Comparison of ENCODE assay signal across 1 cellular context in genomic region chr18:47944972-47945843, GRCh38.
TF ChIP-seq lines count a peak whose summit lies in the region.

No MANE protein-coding gene starts in this region.

TF ChIP-seq in HEK293, 187 proteins besides CTCF, POLR2A, EP300 and RAD21 (continued from another document and continues in another):
- TF ChIP-seq ZBTB49 (tag by site-specific recombination; IDR thresholded peaks at IDR 0.05; ENCODE audit: low read depth) (no peak), ZNF473 (tag by site-specific recombination; IDR thresholded peaks at IDR 0.05) (no peak), BCL11B (tag by site-specific recombination; IDR thresholded peaks at IDR 0.05; ENCODE audit: low read depth) (no peak), ZNF785 (tag by site-specific recombination; IDR thresholded peaks at IDR 0.05) (no peak), ZNF24 (tag by site-specific recombination; IDR thresholded peaks at IDR 0.05) (no peak), ZNF248 (tag by site-specific recombination; IDR thresholded peaks at IDR 0.05) (no peak), ZNF654 (tag by site-specific recombination; IDR thresholded peaks at IDR 0.05; ENCODE audit: low read depth) (no peak), SCRT2 (tag by site-specific recombination; IDR thresholded peaks at IDR 0.05) (no peak), ZNF335 (tag by site-specific recombination; conservative IDR thresholded peaks at IDR 0.05) (0 out of 2 replicates have a peak, but pooled peaks have one; percentile 27), ZNF274 (IDR thresholded peaks at IDR 0.05; ENCODE audit: low read length) (no peak), ZNF274 (tag by site-specific recombination; IDR thresholded peaks at IDR 0.05; ENCODE audit: borderline replicate concordance) (no peak), YY2 (tag by site-specific recombination; IDR thresholded peaks at IDR 0.05) (no peak), ZNF621 (tag by site-specific recombination; IDR thresholded peaks at IDR 0.05) (no peak), SP7 (tag by site-specific recombination; IDR thresholded peaks at IDR 0.05) (peak; percentile 37), ZSCAN4 (tag by site-specific recombination; IDR thresholded peaks at IDR 0.05) (no peak), IKZF3 (tag by site-specific recombination; IDR thresholded peaks at IDR 0.05) (no peak), ZBTB8A (tag by site-specific recombination; IDR thresholded peaks at IDR 0.05) (no peak), REPIN1 (tag by site-specific recombination; IDR thresholded peaks at IDR 0.05; ENCODE audit: low read depth) (no peak), ZNF670 (tag by site-specific recombination; IDR thresholded peaks at IDR 0.05; ENCODE audit: low read depth) (no peak), ZNF529 (tag by site-specific recombination; IDR thresholded peaks at IDR 0.05; ENCODE audit: insufficient replicate concordance) (no peak), TSHZ1 (tag by site-specific recombination; IDR thresholded peaks at IDR 0.05; ENCODE audit: borderline replicate concordance) (no peak), ZNF777 (tag by site-specific recombination; IDR thresholded peaks at IDR 0.05; ENCODE audit: borderline replicate concordance) (no peak), ZNF837 (tag by site-specific recombination; IDR thresholded peaks at IDR 0.05) (no peak), BCL11A (tag by site-specific recombination; IDR thresholded peaks at IDR 0.05; ENCODE audit: low read depth) (no peak), TCF7L2 (IDR thresholded peaks at IDR 0.05; ENCODE audit: borderline replicate concordance, low read depth, low read length) (no peak), PRDM2 (tag by site-specific recombination; IDR thresholded peaks at IDR 0.05; ENCODE audit: borderline replicate concordance) (no peak), ZNF488 (tag by site-specific recombination; IDR thresholded peaks at IDR 0.05) (no peak), ZNF23 (tag by site-specific recombination; IDR thresholded peaks at IDR 0.05; ENCODE audit: borderline replicate concordance) (no peak), ZNF549 (tag by site-specific recombination; IDR thresholded peaks at IDR 0.05) (no peak), ZNF416 (tag by site-specific recombination; IDR thresholded peaks at IDR 0.05) (no peak), ZBTB1 (tag by site-specific recombination; IDR thresholded peaks at IDR 0.05) (no peak), ZNF596 (tag by site-specific recombination; IDR thresholded peaks at IDR 0.05) (no peak), PRDM4 (tag by site-specific recombination; IDR thresholded peaks at IDR 0.05) (no peak), GLIS2 (tag by site-specific recombination; IDR thresholded peaks at IDR 0.05) (no peak), ZNF239 (tag by site-specific recombination; IDR thresholded peaks at IDR 0.05) (no peak), OSR2 (tag by site-specific recombination; IDR thresholded peaks at IDR 0.05) (no peak), ZNF354C (tag by site-specific recombination; IDR thresholded peaks at IDR 0.05; ENCODE audit: borderline replicate concordance, low read depth) (no peak), ZNF514 (tag by site-specific recombination; IDR thresholded peaks at IDR 0.05) (no peak), EGR2 (tag by site-specific recombination; IDR thresholded peaks at IDR 0.05; ENCODE audit: low read depth) (no peak), ZNF76 (tag by site-specific recombination; IDR thresholded peaks at IDR 0.05; ENCODE audit: borderline replicate concordance, low read depth) (no peak), AEBP2 (tag by site-specific recombination; IDR thresholded peaks at IDR 0.05; ENCODE audit: borderline replicate concordance) (no peak), ZNF555 (tag by site-specific recombination; conservative IDR thresholded peaks at IDR 0.05) (no peak), ZNF558 (tag by site-specific recombination; IDR thresholded peaks at IDR 0.05) (0 out of 2 replicates have a peak, but pooled peaks have one; percentile 15), RBAK (tag by site-specific recombination; IDR thresholded peaks at IDR 0.05) (peak; percentile 81), ZNF701 (tag by site-specific recombination; IDR thresholded peaks at IDR 0.05) (no peak), ZNF366 (tag by site-specific recombination; conservative IDR thresholded peaks at IDR 0.05) (peak; percentile 52; the same call in 1 of the 2 replicates), ZNF585B (tag by site-specific recombination; IDR thresholded peaks at IDR 0.05) (no peak), ZNF140 (tag by site-specific recombination; IDR thresholded peaks at IDR 0.05) (no peak)
